In the genomic region with DNA sequence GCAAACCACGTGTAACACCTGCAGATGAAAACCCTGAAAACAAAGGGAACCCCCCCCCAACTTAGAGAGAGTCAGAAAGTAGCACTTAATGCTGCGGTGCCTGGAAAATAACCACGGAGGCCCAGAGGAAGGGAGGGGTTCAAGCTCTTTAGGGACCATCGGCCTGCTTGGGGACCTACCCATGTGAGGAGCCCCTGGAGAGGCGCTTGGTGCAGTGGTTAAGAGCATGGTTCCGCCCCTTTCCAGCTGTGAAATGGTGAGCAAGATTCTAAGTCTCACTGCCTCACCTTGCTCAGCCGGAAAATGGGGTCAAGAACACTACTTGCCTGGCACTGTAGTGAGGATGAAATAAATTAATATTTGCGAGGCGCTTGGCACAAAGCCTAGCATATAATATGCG, we compare ENCODE assay signal across 8 cellular contexts. TPM values are rescaled to one million over a fixed set of nuclear protein-coding genes. Genes with fewer than 3 reads are reported as not detected.
DNase-seq lines count a peak whose midpoint lies in the region; ATAC-seq and TF ChIP-seq lines count a peak whose summit lies in the region.

No MANE protein-coding gene starts in this region.

- peak overlapping the region in 1 of 2 donors; percentile 39 for H3K4me3 ChIP-seq in right atrium auricular region

- H3K27me3 Mint-ChIP-seq in T-helper 17 cell, result no peaks in the 10 kb centered on the region
- peaks cover 0 to 16% of the 10 kb centered on the region in 2 donors for H3K27me3 Mint-ChIP-seq in stimulated activated naive B cell treated with anti-CD40 and anti-IgM and Interleukin-4, amounts not matched to agents 10 μg/mL and 1 μg/mL and 100 μg/mL, for 72 hours

- H3K9me3 Mint-ChIP-seq in stimulated activated naive B cell treated with anti-CD40 and anti-IgM and Interleukin-4, amounts not matched to agents 10 μg/mL and 1 μg/mL and 100 μg/mL, for 72 hours, result no peaks in the 10 kb centered on the region

- peaks cover 0 to 8% of the 10 kb centered on the region in 2 donors for H3K4me1 ChIP-seq in right atrium auricular region

- peak; percentile 13 for ATAC-seq in GM21515 (IDR thresholded peaks at IDR 0.05; ENCODE audit: unreplicated experiment)
- ATAC-seq in T-helper 17 cell, result no peak
- ATAC-seq in stimulated activated naive B cell treated with anti-CD40 and anti-IgM and Interleukin-4, amounts not matched to agents 10 μg/mL and 1 μg/mL and 100 μg/mL, for 72 hours (replicated peaks), result peak; percentile 20 to 28
- no peak for ATAC-seq in HG03196 (IDR thresholded peaks at IDR 0.05; ENCODE audit: unreplicated experiment)
- ATAC-seq in HG03457 (IDR thresholded peaks at IDR 0.05; ENCODE audit: unreplicated experiment), result no peak

- peak overlapping the region; percentile 83 for H3K4me3 Mint-ChIP-seq in T-helper 17 cell
- H3K4me3 Mint-ChIP-seq in stimulated activated naive B cell treated with anti-CD40 and anti-IgM and Interleukin-4, amounts not matched to agents 10 μg/mL and 1 μg/mL and 100 μg/mL, for 72 hours, result peak overlapping the region; percentile 86 to 90

- H3K27me3 ChIP-seq in right atrium auricular region, result no peaks in the 10 kb centered on the region

- no peak for TF ChIP-seq CTCF in right atrium auricular region (IDR thresholded peaks at IDR 0.05)

- H3K36me3 ChIP-seq in right atrium auricular region, result no peaks in the 10 kb centered on the region

- H3K36me3 Mint-ChIP-seq in T-helper 17 cell (ENCODE audit: low read depth), result no peaks in the 10 kb centered on the region
- no peaks in the 10 kb centered on the region for H3K36me3 Mint-ChIP-seq in stimulated activated naive B cell treated with anti-CD40 and anti-IgM and Interleukin-4, amounts not matched to agents 10 μg/mL and 1 μg/mL and 100 μg/mL, for 72 hours

- H3K27ac ChIP-seq in right atrium auricular region, result peak overlapping the region; percentile 29 to 58

- H3K9me3 ChIP-seq in T-helper 17 cell (ENCODE audit: control insufficient read depth, low read length, poor library complexity, severe bottlenecking) (no peaks in the 10 kb centered on the region), right atrium auricular region (no peaks in the 10 kb centered on the region)

- DNase-seq in T-helper 17 cell, result no peak
- no peak for DNase-seq in right atrium auricular region (ENCODE audit: low spot score)
- DNase-seq in stimulated activated naive B cell treated with anti-CD40 and anti-IgM and Interleukin-4, amounts not matched to agents 10 μg/mL and 1 μg/mL and 100 μg/mL, for 72 hours, result no peak
- no peak for DNase-seq in SK-N-DZ (ENCODE audit: low spot score)
- DNase-seq in activated CD4-positive, alpha-beta T cell treated with anti-CD3 and anti-CD28 coated beads, Interleukin-2, amount 50 U/mL, for 48 hours, result no peak

- peak overlapping the region; percentile 29 for H3K27ac Mint-ChIP-seq in T-helper 17 cell
- H3K27ac Mint-ChIP-seq in stimulated activated naive B cell treated with anti-CD40 and anti-IgM and Interleukin-4, amounts not matched to agents 10 μg/mL and 1 μg/mL and 100 μg/mL, for 72 hours, result peak overlapping the region; percentile 63

- no peaks in the 10 kb centered on the region for H3K4me1 Mint-ChIP-seq in T-helper 17 cell
- H3K4me1 Mint-ChIP-seq in stimulated activated naive B cell treated with anti-CD40 and anti-IgM and Interleukin-4, amounts not matched to agents 10 μg/mL and 1 μg/mL and 100 μg/mL, for 72 hours, result peaks cover 4 to 11% of the 10 kb centered on the region in 2 donors

RNA-seq across cellular contexts. Expression of a gene that starts 13.8 kb away (rescaled TPM):
- total RNA-seq in T-helper 17 cell (100 to 1,000 TPM; 153 to 157 TPM), right atrium auricular region (100 to 1,000 TPM; 134 to 174 TPM)
- polyA plus RNA-seq in SK-N-DZ (2014; cell fraction: cytosol; rRNA removed), result 165 and 166 TPM in 2 replicates
- polyA plus RNA-seq in SK-N-DZ (2014; cell fraction: nucleus; rRNA removed), result 71.5 and 97.5 TPM in 2 replicates

Comparison
In these comparisons a context has a peak if more than half of its experiments do, and no peak if none do; other contexts are left out.
1. ATAC-seq: peak in GM21515 (single experiment) and stimulated activated naive B cell treated with anti-CD40 and anti-IgM and Interleukin-4, amounts not matched to agents 10 μg/mL and 1 μg/mL and 100 μg/mL, for 72 hours (2 of 2); none in T-helper 17 cell (single experiment), HG03196 (single experiment) and HG03457 (single experiment).